In genomic region chr2:32006992-32007391, GRCh38 we compare ENCODE assay signal across 1 cellular context.
TF ChIP-seq lines count a peak whose summit lies in the region.

No MANE protein-coding gene starts in this region.

TF ChIP-seq in neural cell, 6 proteins besides CTCF, POLR2A, EP300 and RAD21 (continued from another document):
- TF ChIP-seq TAF1 (IDR thresholded peaks at IDR 0.05; ENCODE audit: low read depth) (no peak), EZH2 (IDR thresholded peaks at IDR 0.05; ENCODE audit: borderline replicate concordance, insufficient read depth, low read length, poor library complexity, severe bottlenecking) (no peak), POLR2AphosphoS5 (IDR thresholded peaks at IDR 0.05) (no peak)
